ENCODE assay signal across 17 cellular contexts in the genomic region with DNA sequence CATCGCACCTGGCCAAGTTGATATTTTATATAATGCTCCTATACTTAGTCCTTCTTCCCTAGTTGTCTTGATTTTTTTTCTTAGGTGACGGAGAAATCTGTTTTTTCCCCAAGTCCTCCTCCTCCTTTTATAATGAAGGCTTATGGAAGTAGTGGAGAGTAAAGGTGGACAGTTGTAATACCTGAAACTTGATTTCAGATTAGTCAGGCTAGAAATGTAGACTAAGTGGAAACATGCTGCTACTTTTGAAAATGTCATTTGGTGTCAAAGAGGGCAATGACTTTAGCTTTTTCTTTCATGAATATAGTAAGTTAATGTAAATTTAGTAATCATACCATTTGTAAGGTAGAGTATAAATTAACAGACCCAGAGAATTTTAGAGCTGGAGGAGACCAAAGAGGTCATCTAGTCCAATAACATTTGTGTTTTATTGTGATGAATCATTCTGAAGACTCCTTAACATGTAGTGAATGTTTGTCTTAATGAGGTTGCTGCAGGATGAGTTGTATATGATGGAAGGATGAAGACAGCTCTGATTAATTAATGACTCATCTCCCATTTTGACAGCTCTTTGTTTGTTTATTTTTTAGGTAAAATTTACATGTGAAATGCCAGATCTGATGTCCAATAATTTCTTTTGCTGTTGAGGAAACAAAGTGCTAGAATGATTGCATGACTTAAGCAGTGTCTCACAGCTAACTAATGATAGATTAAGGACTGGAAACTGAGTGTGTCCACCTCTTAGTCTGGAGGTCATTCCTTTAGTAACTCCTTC. TPM values are rescaled to one million over a fixed set of nuclear protein-coding genes. Genes with fewer than 3 reads are reported as not detected.
A peak's percentile ranks its signal among the peaks of the same experiment; 100 is the strongest.
DNase-seq lines count a peak whose midpoint lies in the region; ATAC-seq, FAIRE-seq and TF ChIP-seq lines count a peak whose summit lies in the region.
"Had no signal": no experiment of that assay in that cellular context is flagged by ENCODE, and none has a peak within 500 bp of the region (broad histone marks: within the 10 kb centered on the region; RNA-seq: fewer than 3 reads in every experiment).

No MANE protein-coding gene starts in this region.

- H3K4me1 ChIP-seq in astrocyte (ENCODE audit: insufficient read depth, low read length) (no peaks in the 10 kb centered on the region), osteoblast (ENCODE audit: insufficient read depth, low read length) (peaks cover 6% of the 10 kb centered on the region)

- no peaks in the 10 kb centered on the region for H3K36me3 Mint-ChIP-seq in astrocyte (ENCODE audit: low read depth, unreplicated experiment)
- H3K36me3 Mint-ChIP-seq: natural killer cell had no signal

- H3K9me3 Mint-ChIP-seq in astrocyte (ENCODE audit: unreplicated experiment) = no peaks in the 10 kb centered on the region
- H3K9me3 Mint-ChIP-seq: activated naive CD4-positive, alpha-beta T cell treated with anti-CD3 and anti-CD28 coated beads, Interleukin-2, amount 10 ng/mL, durations not matched to agents 7 days and 5 days; CD4-positive, alpha-beta memory T cell; natural killer cell had no signal

- H2AFZ ChIP-seq in astrocyte (ENCODE audit: low read depth, low read length) (no peak overlapping the region), osteoblast (ENCODE audit: low read length) (no peak overlapping the region)

- H3K36me3 ChIP-seq in astrocyte (ENCODE audit: insufficient read depth, low read length) (no peaks in the 10 kb centered on the region), osteoblast (ENCODE audit: insufficient read depth, low read length) (peaks cover 4% of the 10 kb centered on the region)
- H3K36me3 ChIP-seq: right atrium auricular region had no signal

- H3K4me3 ChIP-seq in astrocyte (ENCODE audit: insufficient read depth, low read depth, low read length) = no peak overlapping the region
- no peak overlapping the region for H3K4me3 ChIP-seq in osteoblast (ENCODE audit: insufficient read depth, low read length)
- H3K4me3 ChIP-seq: right atrium auricular region had no signal

- H3K27me3 Mint-ChIP-seq in astrocyte (ENCODE audit: low read depth, unreplicated experiment) = no peaks in the 10 kb centered on the region
- H3K27me3 Mint-ChIP-seq: activated naive CD4-positive, alpha-beta T cell treated with anti-CD3 and anti-CD28 coated beads, Interleukin-2, amount 10 ng/mL, durations not matched to agents 7 days and 5 days; CD4-positive, alpha-beta memory T cell had no signal

- no peak for TF ChIP-seq CTCF in astrocyte (IDR thresholded peaks at IDR 0.05; ENCODE audit: insufficient read depth, low read depth, low read length)
- TF ChIP-seq CTCF in osteoblast (IDR thresholded peaks at IDR 0.05; ENCODE audit: extremely low read depth, low read depth, low read length) = no peak

- H4K20me1 ChIP-seq in astrocyte (ENCODE audit: insufficient read depth, low read length) (peaks cover 76% of the 10 kb centered on the region), osteoblast (ENCODE audit: insufficient read depth, low read length) (peaks cover 31% of the 10 kb centered on the region)

- no peak overlapping the region for H3K4me3 Mint-ChIP-seq in astrocyte (ENCODE audit: unreplicated experiment)
- H3K4me3 Mint-ChIP-seq: activated naive CD4-positive, alpha-beta T cell treated with anti-CD3 and anti-CD28 coated beads, Interleukin-2, amount 10 ng/mL, durations not matched to agents 7 days and 5 days; natural killer cell had no signal

- no peak overlapping the region for H3K4me2 ChIP-seq in astrocyte (ENCODE audit: low read length)
- no peak overlapping the region for H3K4me2 ChIP-seq in osteoblast (ENCODE audit: insufficient read depth, low read length)
- H3K4me2 ChIP-seq: KMS-11 had no signal

- no peak overlapping the region for H3K27ac ChIP-seq in astrocyte (ENCODE audit: low read depth, low read length)
- no peak overlapping the region for H3K27ac ChIP-seq in osteoblast (ENCODE audit: low read depth, low read length)
- H3K27ac ChIP-seq: KMS-11, right atrium auricular region had no signal

- H3K27ac Mint-ChIP-seq in astrocyte (ENCODE audit: unreplicated experiment) = no peak overlapping the region
- H3K27ac Mint-ChIP-seq: activated naive CD4-positive, alpha-beta T cell treated with anti-CD3 and anti-CD28 coated beads, Interleukin-2, amount 10 ng/mL, durations not matched to agents 7 days and 5 days had no signal

- ATAC-seq in activated CD4-positive, CD25-positive, alpha-beta regulatory T cell treated with anti-CD3 and anti-CD28 coated beads, Interleukin-2, amount 50 U/mL, for 24 hours = peak; percentile 84 to 90
- ATAC-seq in GM21528 (IDR thresholded peaks at IDR 0.05; ENCODE audit: low FRiP score, unreplicated experiment) = no peak
- ATAC-seq in HG03439 (IDR thresholded peaks at IDR 0.05; ENCODE audit: unreplicated experiment) = no peak
- ATAC-seq: natural killer cell had no signal

- H3K9me3 ChIP-seq in astrocyte (ENCODE audit: insufficient read depth, low read depth, low read length) (no peaks in the 10 kb centered on the region), osteoblast (ENCODE audit: low read depth, low read length) (no peaks in the 10 kb centered on the region)
- H3K9me3 ChIP-seq: right atrium auricular region had no signal

- FAIRE-seq in astrocyte (lab: Jason Lieb, UNC) = peak; percentile 26

- no peak for DNase-seq in activated CD4-positive, CD25-positive, alpha-beta regulatory T cell treated with anti-CD3 and anti-CD28 coated beads, Interleukin-2, amount 50 U/mL, for 72 hours
- DNase-seq in LHCN-M2 (ENCODE audit: low read depth) (peak; percentile 40), astrocyte (ENCODE audit: low read depth) (peak; percentile 15), osteoblast (ENCODE audit: insufficient read length, low spot score, missing footprints) (peak; percentile 77), NOMO-1 (lab: John Stamatoyannopoulos, UW; ENCODE audit: unreplicated experiment in 2 of 2) (no peak)
- DNase-seq: 8988T; activated naive CD4-positive, alpha-beta T cell treated with anti-CD3 and anti-CD28 coated beads, Interleukin-2, amount 10 ng/mL, durations not matched to agents 7 days and 5 days; CD4-positive, alpha-beta memory T cell; hypothalamus; natural killer cell; NCI-H2029; stimulated activated CD4-positive, alpha-beta T cell treated with anti-CD3 and anti-CD28 coated beads, Interleukin-4, amount 100 ng/mL, for 1 hour had no signal

- H3K9ac ChIP-seq in astrocyte (ENCODE audit: low read length) = no peak overlapping the region
- H3K9ac ChIP-seq: KMS-11 had no signal

- peaks cover 98% of the 10 kb centered on the region for H3K79me2 ChIP-seq in astrocyte (ENCODE audit: insufficient read depth, low read length)
- peaks cover 96% of the 10 kb centered on the region for H3K79me2 ChIP-seq in osteoblast (ENCODE audit: insufficient read depth, low read length)

- peaks cover 9% of the 10 kb centered on the region for H3K4me1 Mint-ChIP-seq in astrocyte (ENCODE audit: low read depth, unreplicated experiment)

- no peaks in the 10 kb centered on the region for H3K27me3 ChIP-seq in astrocyte (ENCODE audit: insufficient read depth, low read length)
- no peaks in the 10 kb centered on the region for H3K27me3 ChIP-seq in osteoblast (ENCODE audit: insufficient read depth, low read length)
- H3K27me3 ChIP-seq: right atrium auricular region had no signal

RNA-seq across cellular contexts. Expression of gene CTDSPL2, which starts 8.7 kb away (rescaled TPM):
- total RNA-seq in LHCN-M2 (2014; rRNA removed) (42.4 and 62.4 TPM in 2 replicates), astrocyte (39.8 and 40.4 TPM in 2 replicates), osteoblast (59.5 and 75.3 TPM in 2 replicates)
- 12.2 TPM for polyA plus RNA-seq in LHCN-M2 (2012)

Comparison
In these comparisons a context has a peak if more than half of its experiments do, and no peak if none do; other contexts are left out.
1. ATAC-seq: peak in activated CD4-positive, CD25-positive, alpha-beta regulatory T cell treated with anti-CD3 and anti-CD28 coated beads, Interleukin-2, amount 50 U/mL, for 24 hours (2 of 2); none in GM21528 (single experiment) and HG03439 (single experiment).
2. DNase-seq: peak in LHCN-M2 (single experiment), astrocyte (single experiment) and osteoblast (single experiment); none in activated CD4-positive, CD25-positive, alpha-beta regulatory T cell treated with anti-CD3 and anti-CD28 coated beads, Interleukin-2, amount 50 U/mL, for 72 hours (single experiment) and NOMO-1 (0 of 2).